12 cellular contexts compared by ENCODE assay signal in the genomic region with DNA sequence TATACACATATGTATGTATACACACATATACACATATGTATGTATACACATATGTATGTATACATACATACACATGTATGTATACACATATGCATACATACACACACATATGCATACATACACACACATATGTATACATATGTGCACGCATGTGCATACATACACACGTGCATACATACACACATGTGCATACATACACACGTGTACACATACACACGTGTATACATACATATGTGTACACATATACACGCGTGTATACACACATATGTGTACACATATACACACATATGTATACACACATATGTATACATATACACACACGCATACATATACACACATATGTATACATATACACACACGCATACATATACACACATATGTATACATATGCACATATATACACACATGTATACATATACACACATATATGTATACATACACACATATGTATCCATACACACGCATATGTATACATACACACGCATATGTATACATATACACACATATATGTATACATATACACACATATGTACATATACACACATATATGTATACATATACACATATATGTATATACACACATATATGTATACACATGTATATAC.
"Had no signal": no experiment of that assay in that cellular context is flagged by ENCODE, and none has a peak within 500 bp of the region (broad histone marks: within the 10 kb centered on the region; RNA-seq: fewer than 3 reads in every experiment).

No MANE protein-coding gene starts in this region.

- H3K27ac ChIP-seq: breast epithelium, parathyroid adenoma, tibial artery, uterus had no signal

- H2AFZ ChIP-seq: parathyroid adenoma had no signal

- H3K9me3 ChIP-seq: breast epithelium, tibial artery, uterus had no signal

- H3K27ac Mint-ChIP-seq: stimulated activated memory B cell treated with anti-CD40 and anti-IgM and Interleukin-4, amounts not matched to agents 10 μg/mL and 1 μg/mL and 100 μg/mL, for 72 hours had no signal

- H3K27me3 Mint-ChIP-seq: stimulated activated memory B cell treated with anti-CD40 and anti-IgM and Interleukin-4, amounts not matched to agents 10 μg/mL and 1 μg/mL and 100 μg/mL, for 72 hours; T-helper 17 cell had no signal

- H3K4me1 ChIP-seq: breast epithelium, parathyroid adenoma had no signal

- H3K36me3 ChIP-seq: breast epithelium, tibial artery, uterus had no signal

- FAIRE-seq: islet of Langerhans had no signal

- H3K9me3 Mint-ChIP-seq: stimulated activated memory B cell treated with anti-CD40 and anti-IgM and Interleukin-4, amounts not matched to agents 10 μg/mL and 1 μg/mL and 100 μg/mL, for 72 hours had no signal

- H3K4me3 Mint-ChIP-seq: stimulated activated memory B cell treated with anti-CD40 and anti-IgM and Interleukin-4, amounts not matched to agents 10 μg/mL and 1 μg/mL and 100 μg/mL, for 72 hours; T-helper 17 cell had no signal

- H3K9ac ChIP-seq: parathyroid adenoma had no signal

- H3K4me1 Mint-ChIP-seq: stimulated activated memory B cell treated with anti-CD40 and anti-IgM and Interleukin-4, amounts not matched to agents 10 μg/mL and 1 μg/mL and 100 μg/mL, for 72 hours had no signal

- H3K27me3 ChIP-seq: breast epithelium, tibial artery, uterus had no signal

- H3K4me3 ChIP-seq: breast epithelium, tibial artery, uterus had no signal

- DNase-seq: activated CD4-positive, alpha-beta T cell treated with anti-CD3 and anti-CD28 coated beads for 48 hours; activated CD8-positive, alpha-beta memory T cell treated with anti-CD3 and anti-CD28 coated beads for 24 hours; aorta; midbrain; stimulated activated CD4-positive, alpha-beta T cell treated with anti-CD3 and anti-CD28 coated beads, Interleukin-2, amount 100 ng/mL, for 48 hours; T-helper 17 cell; tibial artery; uterus had no signal
